Comparison of ENCODE assay signal across 22 cellular contexts in the genomic region with DNA sequence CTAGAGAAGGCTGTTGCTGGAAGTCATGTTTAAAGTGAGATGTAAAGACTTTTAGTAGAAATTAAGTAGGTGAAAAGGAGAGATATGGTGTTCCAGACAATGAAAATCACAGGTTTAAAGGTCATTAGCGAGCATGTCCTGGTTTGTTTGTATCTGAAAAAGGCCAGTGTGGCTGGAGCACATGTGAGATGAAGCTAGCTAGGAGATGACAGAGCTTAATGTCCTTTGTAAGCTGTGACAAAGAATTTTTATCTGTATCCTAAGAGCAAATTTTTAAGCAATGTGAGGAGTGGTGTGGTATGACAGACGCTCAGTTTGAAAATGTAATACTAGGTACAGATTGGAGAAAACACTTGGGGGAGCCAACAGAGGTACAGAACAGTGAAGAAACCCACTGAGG.
"Had no signal": no experiment of that assay in that cellular context is flagged by ENCODE, and none has a peak within 500 bp of the region (broad histone marks: within the 10 kb centered on the region; RNA-seq: fewer than 3 reads in every experiment).

No MANE protein-coding gene starts in this region.

- H3K9me3 ChIP-seq: esophagus muscularis mucosa, gastroesophageal sphincter, heart left ventricle, left lung, lower lobe of right lung, mucosa of descending colon had no signal

- H3K36me3 ChIP-seq: esophagus muscularis mucosa, gastroesophageal sphincter, heart left ventricle, left lung, lower lobe of right lung had no signal

- H3K79me2 ChIP-seq: hepatocyte had no signal

- DNase-seq: dermis blood vessel endothelial cell; dorsolateral prefrontal cortex; effector CD4-positive, alpha-beta T cell; effector memory CD4-positive, alpha-beta T cell; foreskin keratinocyte; heart left ventricle; hypothalamus; immature natural killer cell; islet precursor cell; kidney; kidney glomerular epithelial cell; left lung; lower lobe of right lung; mesenchymal stem cell; mucosa of descending colon had no signal

- ATAC-seq: foreskin keratinocyte, gastroesophageal sphincter, left lung, lower lobe of right lung, mucosa of descending colon had no signal

- FAIRE-seq: colon, endothelial cell of umbilical vein, frontal cortex, kidney had no signal

- H3K27me3 ChIP-seq: dorsolateral prefrontal cortex, esophagus muscularis mucosa, foreskin keratinocyte, gastroesophageal sphincter, heart left ventricle, hepatocyte, left lung had no signal

- H3K27ac ChIP-seq: coronary artery, dorsolateral prefrontal cortex, esophagus muscularis mucosa, foreskin keratinocyte, gastroesophageal sphincter, heart left ventricle, hepatocyte, left lung, lower lobe of right lung had no signal

- H2AFZ ChIP-seq: hepatocyte had no signal

- H3K4me3 ChIP-seq: coronary artery, dorsolateral prefrontal cortex, esophagus muscularis mucosa, gastroesophageal sphincter, heart left ventricle, hepatocyte, left lung, lower lobe of right lung, mucosa of descending colon had no signal

- H3K4me1 ChIP-seq: esophagus muscularis mucosa, foreskin keratinocyte, gastroesophageal sphincter, left lung, lower lobe of right lung had no signal

- H3K4me2 ChIP-seq: hepatocyte had no signal
